18 cellular contexts compared by ENCODE assay signal in genomic region chr11:134634897-134635831, GRCh38.
DNase-seq lines count a peak whose midpoint lies in the region; ATAC-seq, FAIRE-seq and TF ChIP-seq lines count a peak whose summit lies in the region.
"Had no signal": no experiment of that assay in that cellular context is flagged by ENCODE, and none has a peak within 500 bp of the region (broad histone marks: within the 10 kb centered on the region; RNA-seq: fewer than 3 reads in every experiment).

No MANE protein-coding gene starts in this region.

- intact Hi-C loops in HCT116 (cut with micrococcal nuclease): loop anchor here (5.0 kb wide), 1 partner anchor 273 kb away; no protein-coding TSS in a partner anchor

- no peaks in the 10 kb centered on the region for H3K9me2 ChIP-seq in HCT116 (ENCODE audit: insufficient read depth)

- H3K27ac ChIP-seq in DND-41 (ENCODE audit: low read length) (peak overlapping the region; percentile 32), HCT116 (ENCODE audit: low read depth, low read length) (no peak overlapping the region), coronary artery (no peak overlapping the region)

- no peak for TF ChIP-seq POLR2A in HCT116 (IDR thresholded peaks at IDR 0.05; ENCODE audit: borderline replicate concordance, extremely low read depth, insufficient read depth, insufficient read length)

- H3K36me3 ChIP-seq in DND-41 (ENCODE audit: insufficient read depth, low read length) (no peaks in the 10 kb centered on the region), HCT116 (ENCODE audit: control insufficient read depth in 1 of 2, insufficient read depth in 2 of 2, low read length in 2 of 2) (no peaks in the 10 kb centered on the region)

- peak; percentile 26; the same call in 1 of the 2 replicates for TF ChIP-seq RAD21 in HCT116 (IDR thresholded peaks at IDR 0.05; ENCODE audit: low read depth)

- no peak overlapping the region for H3K27ac Mint-ChIP-seq in T-helper 17 cell
- H3K27ac Mint-ChIP-seq: mesothelial cell of epicardium; stimulated activated naive CD8-positive, alpha-beta T cell treated with anti-CD3 and anti-CD28 coated beads, Interleukin-15, amount 100 ng/mL, for 72 hours; T-helper 1 cell treated with Interleukin-12 subunit alpha and Interleukin-12 subunit beta and Interleukin-4 antibody, amounts not matched to agents 30 μg/mL and 1 μg/mL, for 36 hours had no signal

- H4K20me1 ChIP-seq in DND-41 (ENCODE audit: insufficient read depth, low read length): no peaks in the 10 kb centered on the region
- no peaks in the 10 kb centered on the region for H4K20me1 ChIP-seq in HCT116 (ENCODE audit: insufficient read depth)

- no peak for FAIRE-seq in urothelium cell line (lab: Jason Lieb, UNC)
- FAIRE-seq: GM12878 had no signal

- H3K27me3 ChIP-seq in DND-41 (ENCODE audit: insufficient read depth, low read length, poor library complexity) (no peaks in the 10 kb centered on the region), HCT116 (ENCODE audit: insufficient read depth, low read length) (no peaks in the 10 kb centered on the region)

- TF ChIP-seq CTCF in DND-41 (IDR thresholded peaks at IDR 0.05; ENCODE audit: borderline replicate concordance, extremely low read depth, low read length, poor library complexity, severe bottlenecking) (peak; percentile 45), HCT116 (IDR thresholded peaks at IDR 0.05 in 2 of 3, conservative IDR thresholded peaks at IDR 0.05 in 1 of 3; ENCODE audit: borderline replicate concordance in 1 of 3, insufficient read depth in 1 of 3, low read depth in 2 of 3, low read length in 2 of 3) (peak in 2 of 3 experiments; percentile 16 to 36; a peak in 2 of 6 replicates), coronary artery (IDR thresholded peaks at IDR 0.05) (no peak)

- no peak overlapping the region for H3K9ac ChIP-seq in DND-41 (ENCODE audit: low read depth, low read length)
- no peak overlapping the region for H3K9ac ChIP-seq in HCT116 (ENCODE audit: low read length)

- no peaks in the 10 kb centered on the region for H3K9me3 ChIP-seq in DND-41 (ENCODE audit: insufficient read depth, low read length, severe bottlenecking)
- H3K9me3 ChIP-seq in HCT116 (ENCODE audit: control insufficient read depth in 1 of 2, insufficient read depth in 1 of 2, low read depth in 1 of 2, low read length in 2 of 2): no peaks in the 10 kb centered on the region
- H3K9me3 ChIP-seq in T-helper 17 cell (ENCODE audit: control insufficient read depth, low read length, poor library complexity, severe bottlenecking): no peaks in the 10 kb centered on the region

- BruUV-seq in HCT116 (replicated peaks; lab: Mats Ljungman, UMichigan): no TSS peak

- CTCF ChIA-PET in HCT116 (lab: Charles Lee): no interaction called here

- POLR2A ChIA-PET in HCT116 (lab: Charles Lee): no interaction called here

- DNase-seq in DND-41 (no peak), HCT116 (ENCODE audit: low read depth, low spot score) (no peak), coronary artery (ENCODE audit: low spot score) (peak; percentile 62), middle frontal gyrus (ENCODE audit: extremely low spot score, low spot score) (peak; percentile 22), NCI-H446 treated with DMSO at 0.1 percent for 48 hours (lab: John Stamatoyannopoulos, UW) (no peak), T-helper 17 cell (no peak), urothelium cell line (ENCODE audit: low spot score) (no peak)
- DNase-seq: activated CD4-positive, alpha-beta T cell treated with anti-CD3 and anti-CD28 coated beads for 48 hours; activated T-cell treated with anti-CD3 and anti-CD28 coated beads, Interleukin-2, amount 50 U/mL, for 4 hours; EL; foreskin fibroblast; NCI-H2029; NCI-H526 treated with DMSO at 0.1 percent for 48 hours; stimulated activated CD4-positive, alpha-beta T cell treated with anti-CD3 and anti-CD28 coated beads, Interleukin-12 subunit alpha, Interleukin-12 subunit beta, amount 100 ng/mL, for 4 hours; stimulated activated naive CD8-positive, alpha-beta T cell treated with anti-CD3 and anti-CD28 coated beads, Interleukin-15, amount 100 ng/mL, for 72 hours had no signal

- H3K79me2 ChIP-seq in DND-41 (ENCODE audit: insufficient read depth, low read length): no peaks in the 10 kb centered on the region
- no peaks in the 10 kb centered on the region for H3K79me2 ChIP-seq in HCT116 (ENCODE audit: insufficient read depth, low read length)

- H3K4me3 Mint-ChIP-seq in T-helper 17 cell: no peak overlapping the region
- H3K4me3 Mint-ChIP-seq: activated T-cell treated with anti-CD3 and anti-CD28 coated beads, Interleukin-2, amount 50 U/mL, for 4 hours; mesothelial cell of epicardium; stimulated activated naive CD8-positive, alpha-beta T cell treated with anti-CD3 and anti-CD28 coated beads, Interleukin-15, amount 100 ng/mL, for 72 hours; T-helper 1 cell treated with Interleukin-12 subunit alpha and Interleukin-12 subunit beta and Interleukin-4 antibody, amounts not matched to agents 30 μg/mL and 1 μg/mL, for 36 hours had no signal

- ATAC-seq in DND-41 (ENCODE audit: insufficient read depth, low read depth) (no peak), HCT116 (no peak), T-helper 17 cell (no peak)
- ATAC-seq: activated T-cell treated with anti-CD3 and anti-CD28 coated beads, Interleukin-2, amount 50 U/mL, for 4 hours; GM12878; stimulated activated naive CD8-positive, alpha-beta T cell treated with anti-CD3 and anti-CD28 coated beads, Interleukin-15, amount 100 ng/mL, for 72 hours had no signal

- H3K36me3 Mint-ChIP-seq in T-helper 17 cell (ENCODE audit: low read depth): peaks cover 2% of the 10 kb centered on the region
- H3K36me3 Mint-ChIP-seq: mesothelial cell of epicardium had no signal

- H3K4me3 ChIP-seq in DND-41 (ENCODE audit: low read depth in 1 of 2, low read length in 2 of 2): no peak overlapping the region
- no peak overlapping the region for H3K4me3 ChIP-seq in HCT116 (replicated peaks in 1 of 2; ENCODE audit: low read depth in 1 of 2, low read length in 2 of 2)
- H3K4me3 ChIP-seq in coronary artery: no peak overlapping the region
- H3K4me3 ChIP-seq: GM12878 had no signal

- peaks cover 46% of the 10 kb centered on the region for H3K4me1 ChIP-seq in DND-41 (ENCODE audit: insufficient read depth, low read length)
- peaks cover 8 to 12% of the 10 kb centered on the region in 2 experiments for H3K4me1 ChIP-seq in HCT116 (ENCODE audit: control insufficient read depth in 1 of 2, insufficient read depth in 2 of 2, low read length in 2 of 2)

- H3K4me2 ChIP-seq in DND-41 (ENCODE audit: insufficient read depth, low read length) (no peak overlapping the region), HCT116 (ENCODE audit: low read length) (no peak overlapping the region)

- RAD21 ChIA-PET in HCT116 (lab: Charles Lee; ENCODE audit: low non-redundant PET in 1 of 2, low total read pairs in 2 of 2, uncharacterized antibody in 2 of 2, unreplicated experiment in 2 of 2): no interaction called here

- H3K4me1 Mint-ChIP-seq in T-helper 17 cell: no peaks in the 10 kb centered on the region
- H3K4me1 Mint-ChIP-seq: stimulated activated naive CD8-positive, alpha-beta T cell treated with anti-CD3 and anti-CD28 coated beads, Interleukin-15, amount 100 ng/mL, for 72 hours had no signal

- H2AFZ ChIP-seq in DND-41 (ENCODE audit: low read depth, low read length) (no peak overlapping the region), HCT116 (ENCODE audit: low read depth, low read length, poor library complexity, severe bottlenecking) (no peak overlapping the region)

- H3K27me3 Mint-ChIP-seq in T-helper 17 cell: peaks cover 46% of the 10 kb centered on the region

TF ChIP-seq in HCT116, 20 proteins besides CTCF, POLR2A, EP300 and RAD21:
- TF ChIP-seq SRF (IDR thresholded peaks at IDR 0.05; ENCODE audit: low read depth) (no peak), CBX3 (IDR thresholded peaks at IDR 0.05; ENCODE audit: low read depth) (no peak), EGR1 (IDR thresholded peaks at IDR 0.05; ENCODE audit: low read depth) (no peak)
TF ChIP-seq in HCT116: peak in this region for 0.

Comparison
In these comparisons a context has a peak if more than half of its experiments do, and no peak if none do; other contexts are left out.
1. DNase-seq: peak in coronary artery (single experiment) and middle frontal gyrus (single experiment); none in DND-41 (single experiment), HCT116 (single experiment), NCI-H446 treated with DMSO at 0.1 percent for 48 hours (single experiment), T-helper 17 cell (0 of 3) and urothelium cell line (single experiment).